Comparison of ENCODE assay signal across 18 cellular contexts in the genomic region with DNA sequence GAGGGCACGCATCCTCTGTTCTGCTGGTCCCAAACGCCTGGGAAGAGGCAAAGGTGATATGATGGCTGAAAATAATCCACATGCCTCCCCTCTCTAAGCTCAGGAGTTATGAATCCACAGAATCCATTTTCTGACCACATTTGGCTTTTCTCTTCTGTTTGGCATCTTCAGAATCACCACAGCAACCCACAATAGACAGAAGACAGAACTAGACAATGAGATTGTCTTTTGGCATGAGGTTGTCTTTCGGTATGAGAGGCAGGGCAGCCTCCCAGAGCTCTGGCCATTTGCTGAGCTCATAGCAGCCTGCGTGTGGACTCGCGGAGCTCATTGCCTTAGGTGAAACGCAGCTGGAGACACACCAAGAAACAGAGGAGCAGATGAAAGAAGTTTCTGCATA.
"Had no signal": no experiment of that assay in that cellular context is flagged by ENCODE, and none has a peak within 500 bp of the region (broad histone marks: within the 10 kb centered on the region; RNA-seq: fewer than 3 reads in every experiment).

No MANE protein-coding gene starts in this region.

- H3K9me3 ChIP-seq: esophagus muscularis mucosa, gastroesophageal sphincter, ovary had no signal

- H3K36me3 ChIP-seq: esophagus muscularis mucosa, gastroesophageal sphincter, neural progenitor cell, ovary had no signal

- DNase-seq: effector memory CD8-positive, alpha-beta T cell; glutamatergic neuron; islet precursor cell; mammary epithelial cell; mucosa of descending colon; nucleus accumbens; ovary; right cardiac atrium; small intestine; stimulated activated CD4-positive, alpha-beta T cell treated with anti-CD3 and anti-CD28 coated beads, Interleukin-12 subunit alpha, Interleukin-12 subunit beta, amount 100 ng/mL, for 4 hours; stimulated activated naive CD4-positive, alpha-beta T cell treated with Interleukin-2 at 50 U/mL for 16 hours; trophoblast cell had no signal

- H3K4me3 ChIP-seq: esophagus muscularis mucosa, gastroesophageal sphincter, mucosa of descending colon, neural progenitor cell, ovary had no signal

- H3K9ac ChIP-seq: neural progenitor cell had no signal

- H3K27ac ChIP-seq: epithelial cell of prostate, esophagus muscularis mucosa, neural progenitor cell, ovary had no signal

- H3K9me3 Mint-ChIP-seq: dendritic cell treated with granulocyte-macrophage colony-stimulating factor and Interleukin-4, amounts not matched to agents 40 ng/mL and 50 ng/mL, for 4 days; neural progenitor cell had no signal

- FAIRE-seq: small intestine had no signal

- H3K27me3 ChIP-seq: esophagus muscularis mucosa, gastroesophageal sphincter, neural progenitor cell, ovary had no signal

- H3K27ac Mint-ChIP-seq: dendritic cell treated with granulocyte-macrophage colony-stimulating factor and Interleukin-4, amounts not matched to agents 40 ng/mL and 50 ng/mL, for 4 days; effector memory CD8-positive, alpha-beta T cell; natural killer cell treated with Interleukin-12 subunit alpha and Interleukin-12 subunit beta and Interleukin-15 and Interleukin-18, amount 100 ng/mL, for 72 hours; neural progenitor cell had no signal

- H3K27me3 Mint-ChIP-seq: dendritic cell treated with granulocyte-macrophage colony-stimulating factor and Interleukin-4, amounts not matched to agents 40 ng/mL and 50 ng/mL, for 4 days; effector memory CD8-positive, alpha-beta T cell; natural killer cell treated with Interleukin-12 subunit alpha and Interleukin-12 subunit beta and Interleukin-15 and Interleukin-18, amount 100 ng/mL, for 72 hours had no signal

- H3K4me2 ChIP-seq: neural progenitor cell had no signal

- H2AFZ ChIP-seq: neural progenitor cell had no signal

- H3K4me1 ChIP-seq: esophagus muscularis mucosa, gastroesophageal sphincter had no signal

- H3K4me3 Mint-ChIP-seq: dendritic cell treated with granulocyte-macrophage colony-stimulating factor and Interleukin-4, amounts not matched to agents 40 ng/mL and 50 ng/mL, for 4 days; effector memory CD8-positive, alpha-beta T cell; natural killer cell treated with Interleukin-12 subunit alpha and Interleukin-12 subunit beta and Interleukin-15 and Interleukin-18, amount 100 ng/mL, for 72 hours; neural progenitor cell had no signal

- H3K36me3 Mint-ChIP-seq: natural killer cell treated with Interleukin-12 subunit alpha and Interleukin-12 subunit beta and Interleukin-15 and Interleukin-18, amount 100 ng/mL, for 72 hours; neural progenitor cell had no signal
